12 cellular contexts compared by ENCODE assay signal in genomic region chr10:6071181-6072175, GRCh38. TPM values are rescaled to one million over a fixed set of nuclear protein-coding genes. Genes with fewer than 3 reads are reported as not detected.
A peak's percentile ranks its signal among the peaks of the same experiment; 100 is the strongest.
DNase-seq lines count a peak whose midpoint lies in the region; ATAC-seq, FAIRE-seq and TF ChIP-seq lines count a peak whose summit lies in the region.
"Had no signal": no experiment of that assay in that cellular context is flagged by ENCODE, and none has a peak within 500 bp of the region (broad histone marks: within the 10 kb centered on the region; RNA-seq: fewer than 3 reads in every experiment).

No MANE protein-coding gene starts in this region.

- no peak for TF ChIP-seq POLR2A in GM12891 (IDR thresholded peaks at IDR 0.05; ENCODE audit: low read depth, low read length)

- H3K9ac ChIP-seq in trophoblast cell (ENCODE audit: low read length) (no peak overlapping the region), neuronal stem cell (ENCODE audit: low read depth, low read length, poor library complexity) (no peak overlapping the region)

- H3K4me1 ChIP-seq in trophoblast cell (ENCODE audit: control insufficient read depth in 1 of 2, insufficient read depth in 2 of 2, low read length in 2 of 2): peaks cover 0 to 1% of the 10 kb centered on the region in 2 experiments
- no peaks in the 10 kb centered on the region for H3K4me1 ChIP-seq in neuronal stem cell (ENCODE audit: control insufficient read depth in 2 of 2, insufficient read depth in 1 of 2, low read depth in 1 of 2, low read length in 2 of 2)

- H2AK5ac ChIP-seq in trophoblast cell (ENCODE audit: low read length) (no peak overlapping the region), neuronal stem cell (ENCODE audit: low read depth, low read length) (no peak overlapping the region)

- H3K14ac ChIP-seq in trophoblast cell (ENCODE audit: low read length) (no peak overlapping the region), neuronal stem cell (ENCODE audit: low read length) (no peak overlapping the region)

- peak; percentile 65 for FAIRE-seq in GM12891 (lab: Jason Lieb, UNC)

- H3K27ac ChIP-seq in trophoblast cell (ENCODE audit: low read depth, low read length) (no peak overlapping the region), neuronal stem cell (replicated peaks; ENCODE audit: low read length) (no peak overlapping the region)
- H3K27ac ChIP-seq: WERI-Rb-1 had no signal

- no peaks in the 10 kb centered on the region for H3K79me1 ChIP-seq in trophoblast cell (ENCODE audit: low read length)
- H3K79me1 ChIP-seq in neuronal stem cell (ENCODE audit: low read depth, low read length): no peaks in the 10 kb centered on the region

- H2BK5ac ChIP-seq in trophoblast cell (ENCODE audit: low read depth, low read length, poor library complexity): no peak overlapping the region
- no peak overlapping the region for H2BK5ac ChIP-seq in neuronal stem cell (ENCODE audit: low read length)

- H3K4me1 Mint-ChIP-seq in activated T-helper 1 cell treated with anti-CD3 and anti-CD28 coated beads, Interleukin-12 subunit alpha, Interleukin-12 subunit beta, Interleukin-2, Interleukin-4 antibody, amounts not matched to agents 30 ng/mL and 10 ng/mL and 1 ng/mL, durations not matched to agents 14 hours and 24 hours and 36 hours (ENCODE audit: low read depth): peaks cover 87% of the 10 kb centered on the region
- H3K4me1 Mint-ChIP-seq: endodermal cell had no signal

- H3K4me3 ChIP-seq in trophoblast cell (ENCODE audit: low read depth, low read length) (no peak overlapping the region), neuronal stem cell (ENCODE audit: low read length in 2 of 2) (no peak overlapping the region)

- no peaks in the 10 kb centered on the region for H3K79me2 ChIP-seq in trophoblast cell (ENCODE audit: control insufficient read depth, insufficient read depth, low read length, poor library complexity)

- H3K4me2 ChIP-seq in trophoblast cell (ENCODE audit: low read length): no peak overlapping the region
- H3K4me2 ChIP-seq in neuronal stem cell (ENCODE audit: insufficient read depth, low read length, poor library complexity, severe bottlenecking): no peak overlapping the region

- no peaks in the 10 kb centered on the region for H3K9me3 Mint-ChIP-seq in activated T-helper 1 cell treated with anti-CD3 and anti-CD28 coated beads, Interleukin-12 subunit alpha, Interleukin-12 subunit beta, Interleukin-2, Interleukin-4 antibody, amounts not matched to agents 30 ng/mL and 10 ng/mL and 1 ng/mL, durations not matched to agents 14 hours and 24 hours and 36 hours
- H3K9me3 Mint-ChIP-seq: endodermal cell had no signal

- no peaks in the 10 kb centered on the region for H3K27me3 ChIP-seq in trophoblast cell (ENCODE audit: insufficient read depth, low read length)
- H3K27me3 ChIP-seq in neuronal stem cell (ENCODE audit: control insufficient read depth in 3 of 3, insufficient read depth in 3 of 3, low read depth in 1 of 3, low read length in 3 of 3): peaks cover 0 to 26% (median 0%) of the 10 kb centered on the region in 3 experiments

- H4K8ac ChIP-seq in trophoblast cell (ENCODE audit: low read depth, low read length) (no peak overlapping the region), neuronal stem cell (ENCODE audit: low read depth, low read length) (no peak overlapping the region)

- H2BK15ac ChIP-seq in neuronal stem cell (ENCODE audit: low read length): no peak overlapping the region

- H3K23ac ChIP-seq in trophoblast cell (ENCODE audit: low read length) (peak overlapping the region; percentile 86), neuronal stem cell (ENCODE audit: low read depth, low read length, poor library complexity) (no peak overlapping the region)

- peak overlapping the region; percentile 80 for H3K4me3 Mint-ChIP-seq in activated T-helper 1 cell treated with anti-CD3 and anti-CD28 coated beads, Interleukin-12 subunit alpha, Interleukin-12 subunit beta, Interleukin-2, Interleukin-4 antibody, amounts not matched to agents 30 ng/mL and 10 ng/mL and 1 ng/mL, durations not matched to agents 14 hours and 24 hours and 36 hours
- H3K4me3 Mint-ChIP-seq: endodermal cell had no signal

- no peaks in the 10 kb centered on the region for H3K36me3 ChIP-seq in trophoblast cell (ENCODE audit: control insufficient read depth in 1 of 2, insufficient read depth in 2 of 2, low read length in 2 of 2)
- no peaks in the 10 kb centered on the region for H3K36me3 ChIP-seq in neuronal stem cell (replicated peaks in 1 of 2; ENCODE audit: control insufficient read depth in 2 of 2, insufficient read depth in 2 of 2, low read length in 2 of 2)
- H3K36me3 ChIP-seq: WERI-Rb-1 had no signal

- ATAC-seq in HG03095 (IDR thresholded peaks at IDR 0.05; ENCODE audit: unreplicated experiment): peak; percentile 5
- ATAC-seq: HCT116, PC-3 had no signal

- H3K27ac Mint-ChIP-seq in activated T-helper 1 cell treated with anti-CD3 and anti-CD28 coated beads, Interleukin-12 subunit alpha, Interleukin-12 subunit beta, Interleukin-2, Interleukin-4 antibody, amounts not matched to agents 30 ng/mL and 10 ng/mL and 1 ng/mL, durations not matched to agents 14 hours and 24 hours and 36 hours: peak overlapping the region; percentile 97
- H3K27ac Mint-ChIP-seq: endodermal cell had no signal

- H3K9me3 ChIP-seq in trophoblast cell (ENCODE audit: insufficient read depth, low read depth, low read length): no peaks in the 10 kb centered on the region
- no peaks in the 10 kb centered on the region for H3K9me3 ChIP-seq in neuronal stem cell (replicated peaks in 1 of 2; ENCODE audit: control insufficient read depth in 2 of 2, insufficient read depth in 1 of 2, low read depth in 1 of 2, low read length in 2 of 2)

- H3K27me3 Mint-ChIP-seq in activated T-helper 1 cell treated with anti-CD3 and anti-CD28 coated beads, Interleukin-12 subunit alpha, Interleukin-12 subunit beta, Interleukin-2, Interleukin-4 antibody, amounts not matched to agents 30 ng/mL and 10 ng/mL and 1 ng/mL, durations not matched to agents 14 hours and 24 hours and 36 hours (ENCODE audit: insufficient read depth): no peaks in the 10 kb centered on the region

- no peak overlapping the region for H4K91ac ChIP-seq in trophoblast cell (ENCODE audit: low read depth, low read length)
- no peak overlapping the region for H4K91ac ChIP-seq in neuronal stem cell (ENCODE audit: low read depth, low read length, poor library complexity)

- H4K12ac ChIP-seq in trophoblast cell (ENCODE audit: low read depth, low read length): no peak overlapping the region

- H2AFZ ChIP-seq in trophoblast cell (ENCODE audit: insufficient read depth, low read length, poor library complexity): no peak overlapping the region
- H2AFZ ChIP-seq in neuronal stem cell (ENCODE audit: low read length): no peak overlapping the region

- H3K4ac ChIP-seq in trophoblast cell (ENCODE audit: low read depth, low read length): no peak overlapping the region
- no peak overlapping the region for H3K4ac ChIP-seq in neuronal stem cell (ENCODE audit: low read length)

- no CpG with 5 or more reads among the region's 10 CpGs for WGBS in trophoblast cell (ENCODE audit: extremely low coverage, insufficient coverage, insufficient read length)
- no CpG with 5 or more reads among the region's 10 CpGs for WGBS in neuronal stem cell (ENCODE audit: extremely low coverage in 2 of 2, insufficient read length in 2 of 2, insufficient replicate concordance in 1 of 2), 2 donors

- H2BK12ac ChIP-seq in trophoblast cell (ENCODE audit: low read length): no peak overlapping the region
- no peak overlapping the region for H2BK12ac ChIP-seq in neuronal stem cell (ENCODE audit: low read length)

- DNase-seq in GM12891 (ENCODE audit: insufficient read length, low spot score) (no peak), trophoblast cell (no peak), NCI-H2196 treated with DMSO at 0.1 percent for 48 hours (lab: John Stamatoyannopoulos, UW; ENCODE audit: unreplicated experiment) (no peak), NCI-H510A treated with DMSO at 0.1 percent for 48 hours (lab: John Stamatoyannopoulos, UW) (no peak), neuronal stem cell (ENCODE audit: low spot score) (no peak)
- DNase-seq in activated T-helper 1 cell treated with anti-CD3 and anti-CD28 coated beads, Interleukin-12 subunit alpha, Interleukin-12 subunit beta, Interleukin-2, Interleukin-4 antibody, amounts not matched to agents 30 ng/mL and 10 ng/mL and 1 ng/mL, durations not matched to agents 14 hours and 24 hours and 36 hours (ENCODE audit: low spot score): no peak
- DNase-seq: endodermal cell, NCI-H1436, PC-3, WERI-Rb-1 had no signal

- H2BK120ac ChIP-seq in trophoblast cell (ENCODE audit: insufficient read depth, low read length, poor library complexity) (no peak overlapping the region), neuronal stem cell (ENCODE audit: low read depth, low read length) (no peak overlapping the region)

- intact Hi-C loops in activated T-helper 1 cell treated with anti-CD3 and anti-CD28 coated beads, Interleukin-12 subunit alpha, Interleukin-12 subunit beta, Interleukin-2, Interleukin-4 antibody, amounts not matched to agents 30 ng/mL and 10 ng/mL and 1 ng/mL, durations not matched to agents 14 hours and 24 hours and 36 hours (cut with micrococcal nuclease): loop anchor here (1.0 kb wide), 1 partner anchor 19 kb away; no protein-coding TSS in a partner anchor

- H3K18ac ChIP-seq in trophoblast cell (ENCODE audit: low read length) (no peak overlapping the region), neuronal stem cell (ENCODE audit: low read length) (no peak overlapping the region)

- peaks cover 6% of the 10 kb centered on the region for H3K36me3 Mint-ChIP-seq in activated T-helper 1 cell treated with anti-CD3 and anti-CD28 coated beads, Interleukin-12 subunit alpha, Interleukin-12 subunit beta, Interleukin-2, Interleukin-4 antibody, amounts not matched to agents 30 ng/mL and 10 ng/mL and 1 ng/mL, durations not matched to agents 14 hours and 24 hours and 36 hours (ENCODE audit: low read depth)

TF ChIP-seq in GM12891, 5 proteins besides CTCF, POLR2A, EP300 and RAD21 (continues in another document):
- TF ChIP-seq PAX5 (IDR thresholded peaks at IDR 0.05; ENCODE audit: insufficient read depth, low read length, severe bottlenecking): no peak
- TF ChIP-seq TAF1 (IDR thresholded peaks at IDR 0.05; ENCODE audit: low read depth, low read length): no peak
- TF ChIP-seq POLR2AphosphoS5 (IDR thresholded peaks at IDR 0.05; ENCODE audit: low read depth, low read length): no peak

RNA-seq across cellular contexts. Expression of gene IL2RA, which starts 9.3 kb away (rescaled TPM):
- 5.0 TPM for polyA plus RNA-seq in GM12891 (2012; ENCODE audit: low read depth, missing spikeins)
- total RNA-seq in activated T-helper 1 cell treated with anti-CD3 and anti-CD28 coated beads, Interleukin-12 subunit alpha, Interleukin-12 subunit beta, Interleukin-2, Interleukin-4 antibody, amounts not matched to agents 30 ng/mL and 10 ng/mL and 1 ng/mL, durations not matched to agents 14 hours and 24 hours and 36 hours: 1,237 and 1,254 TPM in 2 replicates
- not detected in 2 replicates for polyA plus RNA-seq in trophoblast cell (2013)
- not detected for polyA plus RNA-seq in neuronal stem cell (2013, experiment 1 of 2)
- polyA plus RNA-seq in neuronal stem cell (2013, experiment 2 of 2): not detected
- total RNA-seq: endodermal cell, PC-3 had no signal

RNA-seq across cellular contexts. Expression of gene RBM17, which starts 17.4 kb away (rescaled TPM):
- 90.1 TPM for polyA plus RNA-seq in GM12891 (2012; ENCODE audit: low read depth, missing spikeins)
- total RNA-seq in activated T-helper 1 cell treated with anti-CD3 and anti-CD28 coated beads, Interleukin-12 subunit alpha, Interleukin-12 subunit beta, Interleukin-2, Interleukin-4 antibody, amounts not matched to agents 30 ng/mL and 10 ng/mL and 1 ng/mL, durations not matched to agents 14 hours and 24 hours and 36 hours: 265 and 283 TPM in 2 replicates
- polyA plus RNA-seq in trophoblast cell (2013): 106 and 108 TPM in 2 replicates
- 75.9 TPM for polyA plus RNA-seq in neuronal stem cell (2013, experiment 1 of 2)
- 76.3 TPM for polyA plus RNA-seq in neuronal stem cell (2013, experiment 2 of 2)
